Comparison of ENCODE assay signal across 8 cellular contexts in genomic region chr2:152468832-152469692, GRCh38.
DNase-seq lines count a peak whose midpoint lies in the region; ATAC-seq and TF ChIP-seq lines count a peak whose summit lies in the region.

No MANE protein-coding gene starts in this region.

- H3K4me3 ChIP-seq in NB4 (ENCODE audit: low read depth, low read length), result peak overlapping the region; percentile 7
- peak overlapping the region in 1 of 2 donors; percentile 24 for H3K4me3 ChIP-seq in cardiac fibroblast (replicated peaks in 1 of 2; ENCODE audit: low read depth in 2 of 2, low read length in 2 of 2)
- peak overlapping the region; percentile 10 for H3K4me3 ChIP-seq in mucosa of stomach (ENCODE audit: low read length)
- H3K4me3 ChIP-seq in effector memory CD4-positive, alpha-beta T cell (ENCODE audit: insufficient read depth, low read depth, low read length, poor library complexity, severe bottlenecking), result no peak overlapping the region

- peaks cover 55% of the 10 kb centered on the region for H3K4me1 ChIP-seq in mucosa of stomach (ENCODE audit: control insufficient read depth, insufficient read depth, low read length)
- no peaks in the 10 kb centered on the region for H3K4me1 ChIP-seq in effector memory CD4-positive, alpha-beta T cell (ENCODE audit: control insufficient read depth, insufficient read depth, low read length, poor library complexity, severe bottlenecking)

- TF ChIP-seq POLR2A in NB4 (IDR thresholded peaks at IDR 0.05; ENCODE audit: extremely low read depth, insufficient read length), result no peak

- POLR2A ChIA-PET in activated CD8-positive, alpha-beta T cell treated with anti-CD3 and anti-CD28 coated beads for 36 hours (lab: Charles Lee), result no interaction called here

- intact Hi-C loops in activated CD8-positive, alpha-beta T cell treated with anti-CD3 and anti-CD28 coated beads for 36 hours (cut with micrococcal nuclease), result no loop called here
- intact Hi-C loops in sciatic nerve (cut with DNase I), result no loop called here

- no peak overlapping the region for H3K4me3 Mint-ChIP-seq in T-helper 17 cell
- H3K4me3 Mint-ChIP-seq in activated CD8-positive, alpha-beta T cell treated with anti-CD3 and anti-CD28 coated beads for 36 hours, result no peak overlapping the region

- H3K27ac ChIP-seq in effector memory CD4-positive, alpha-beta T cell (ENCODE audit: insufficient read depth, low read length, poor library complexity, severe bottlenecking), result no peak overlapping the region

- no peaks in the 10 kb centered on the region for H3K27me3 ChIP-seq in mucosa of stomach (ENCODE audit: control insufficient read depth, insufficient read depth, low read length)
- H3K27me3 ChIP-seq in effector memory CD4-positive, alpha-beta T cell (replicated peaks; ENCODE audit: control insufficient read depth, insufficient read depth, low read length, poor library complexity, severe bottlenecking), result no peaks in the 10 kb centered on the region

- no peak for ATAC-seq in T-helper 17 cell
- no peak for ATAC-seq in activated CD8-positive, alpha-beta T cell treated with anti-CD3 and anti-CD28 coated beads for 36 hours
- no peak for ATAC-seq in sciatic nerve

- no peak overlapping the region for H3K27ac Mint-ChIP-seq in T-helper 17 cell
- H3K27ac Mint-ChIP-seq in activated CD8-positive, alpha-beta T cell treated with anti-CD3 and anti-CD28 coated beads for 36 hours, result no peak overlapping the region

- peaks cover 3% of the 10 kb centered on the region for H3K36me3 Mint-ChIP-seq in T-helper 17 cell (ENCODE audit: low read depth)
- H3K36me3 Mint-ChIP-seq in activated CD8-positive, alpha-beta T cell treated with anti-CD3 and anti-CD28 coated beads for 36 hours (ENCODE audit: low read depth), result no peaks in the 10 kb centered on the region

- H3K4me1 Mint-ChIP-seq in T-helper 17 cell, result peaks cover 6% of the 10 kb centered on the region
- H3K4me1 Mint-ChIP-seq in activated CD8-positive, alpha-beta T cell treated with anti-CD3 and anti-CD28 coated beads for 36 hours (ENCODE audit: low read depth), result peaks cover 4% of the 10 kb centered on the region

- TF ChIP-seq CTCF in NB4 (IDR thresholded peaks at IDR 0.05; ENCODE audit: low read depth, low read length) (no peak), cardiac fibroblast (IDR thresholded peaks at IDR 0.05; ENCODE audit: low read depth, low read length) (peak; percentile 28)
- TF ChIP-seq CTCF in activated CD8-positive, alpha-beta T cell treated with anti-CD3 and anti-CD28 coated beads for 36 hours (IDR thresholded peaks at IDR 0.05), result no peak

- H3K9me3 ChIP-seq in mucosa of stomach (ENCODE audit: control insufficient read depth, low read length) (no peaks in the 10 kb centered on the region), T-helper 17 cell (ENCODE audit: control insufficient read depth, low read length, poor library complexity, severe bottlenecking) (no peaks in the 10 kb centered on the region)
- no peaks in the 10 kb centered on the region for H3K9me3 ChIP-seq in effector memory CD4-positive, alpha-beta T cell (ENCODE audit: control insufficient read depth, low read length)

- no peaks in the 10 kb centered on the region for H3K9me3 Mint-ChIP-seq in activated CD8-positive, alpha-beta T cell treated with anti-CD3 and anti-CD28 coated beads for 36 hours

- H3K9ac ChIP-seq in mucosa of stomach (ENCODE audit: low read length), result no peak overlapping the region

- H3K36me3 ChIP-seq in mucosa of stomach (ENCODE audit: control insufficient read depth, insufficient read depth, low read length), result no peaks in the 10 kb centered on the region
- no peaks in the 10 kb centered on the region for H3K36me3 ChIP-seq in effector memory CD4-positive, alpha-beta T cell (ENCODE audit: control insufficient read depth, insufficient read depth, low read length)

- CTCF ChIA-PET in activated CD8-positive, alpha-beta T cell treated with anti-CD3 and anti-CD28 coated beads for 36 hours (lab: Charles Lee), result no interaction called here

- peak; percentile 24 for DNase-seq in GF-D8 (lab: John Stamatoyannopoulos, UW)
- DNase-seq in NB4 (ENCODE audit: low read depth), result peak; percentile 85
- DNase-seq in cardiac fibroblast (ENCODE audit: low read depth in 2 of 2), result peak; percentile 61 to 77
- DNase-seq in T-helper 17 cell, result no peak
- no peak for DNase-seq in activated CD8-positive, alpha-beta T cell treated with anti-CD3 and anti-CD28 coated beads for 36 hours
- no peak for DNase-seq in effector memory CD4-positive, alpha-beta T cell
- no peak for DNase-seq in sciatic nerve (ENCODE audit: low spot score)

- peaks cover 37% of the 10 kb centered on the region for H3K27me3 Mint-ChIP-seq in T-helper 17 cell
- H3K27me3 Mint-ChIP-seq in activated CD8-positive, alpha-beta T cell treated with anti-CD3 and anti-CD28 coated beads for 36 hours, result peaks cover 5% of the 10 kb centered on the region

Comparison
In these comparisons a context has a peak if more than half of its experiments do, and no peak if none do; other contexts are left out.
1. DNase-seq: peak in GF-D8 (single experiment), NB4 (single experiment) and cardiac fibroblast (2 of 2); none in T-helper 17 cell (0 of 3), activated CD8-positive, alpha-beta T cell treated with anti-CD3 and anti-CD28 coated beads for 36 hours (single experiment), effector memory CD4-positive, alpha-beta T cell (0 of 3) and sciatic nerve (single experiment).